1 cellular context compared by ENCODE assay signal in the genomic region with DNA sequence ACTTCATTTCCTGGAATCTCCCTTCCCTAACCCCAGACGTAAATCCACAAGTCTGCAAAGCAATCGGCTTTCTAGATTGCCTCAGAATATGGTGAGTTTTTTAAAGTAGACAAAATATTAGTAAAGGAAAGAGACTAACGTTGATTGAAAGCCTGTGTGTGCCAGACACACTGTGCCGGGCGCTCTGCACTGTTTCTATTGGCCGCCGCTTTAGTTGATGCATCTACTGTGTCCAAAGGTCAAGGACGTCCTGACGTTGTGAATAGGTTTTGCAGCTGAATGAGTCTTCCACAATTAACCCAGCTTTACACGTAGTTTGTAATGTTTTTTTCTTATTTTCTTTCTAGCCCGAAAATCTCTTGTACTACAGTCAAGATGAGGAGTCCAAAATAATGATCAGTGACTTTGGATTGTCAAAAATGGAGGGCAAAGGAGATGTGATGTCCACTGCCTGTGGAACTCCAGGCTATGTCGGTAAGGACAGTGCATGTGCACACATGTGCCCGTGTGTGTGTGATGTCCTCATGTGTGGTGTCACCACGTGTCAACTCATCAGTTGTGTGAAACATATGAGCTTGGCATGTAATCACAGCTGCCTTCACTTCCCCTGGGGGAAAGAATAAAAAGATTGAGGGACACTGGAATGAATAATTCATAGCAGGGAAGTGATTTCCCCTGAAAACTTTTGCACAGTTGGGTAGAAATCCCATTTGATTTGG.
TF ChIP-seq lines count a peak whose summit lies in the region.

No MANE protein-coding gene starts in this region.

TF ChIP-seq in IMR-90, 13 proteins besides CTCF, POLR2A, EP300 and RAD21:
- no peak for TF ChIP-seq SMC3 (IDR thresholded peaks at IDR 0.05; ENCODE audit: low read depth, low read length)
- TF ChIP-seq CHD1 (IDR thresholded peaks at IDR 0.05; ENCODE audit: low read depth, low read length) = no peak
- no peak for TF ChIP-seq MXI1 (IDR thresholded peaks at IDR 0.05; ENCODE audit: borderline replicate concordance, low read depth, low read length)
- no peak for TF ChIP-seq RCOR1 (IDR thresholded peaks at IDR 0.05; ENCODE audit: insufficient replicate concordance, low read length)
- TF ChIP-seq BHLHE40 (IDR thresholded peaks at IDR 0.05; ENCODE audit: low read depth, low read length) = no peak
- TF ChIP-seq RFX5 (IDR thresholded peaks at IDR 0.05; ENCODE audit: low read depth, low read length) = no peak
- no peak for TF ChIP-seq CEBPB (IDR thresholded peaks at IDR 0.05; ENCODE audit: low read depth, low read length)
- no peak for TF ChIP-seq FOS (IDR thresholded peaks at IDR 0.05; ENCODE audit: low read depth, low read length)
- TF ChIP-seq, protein P1, sequence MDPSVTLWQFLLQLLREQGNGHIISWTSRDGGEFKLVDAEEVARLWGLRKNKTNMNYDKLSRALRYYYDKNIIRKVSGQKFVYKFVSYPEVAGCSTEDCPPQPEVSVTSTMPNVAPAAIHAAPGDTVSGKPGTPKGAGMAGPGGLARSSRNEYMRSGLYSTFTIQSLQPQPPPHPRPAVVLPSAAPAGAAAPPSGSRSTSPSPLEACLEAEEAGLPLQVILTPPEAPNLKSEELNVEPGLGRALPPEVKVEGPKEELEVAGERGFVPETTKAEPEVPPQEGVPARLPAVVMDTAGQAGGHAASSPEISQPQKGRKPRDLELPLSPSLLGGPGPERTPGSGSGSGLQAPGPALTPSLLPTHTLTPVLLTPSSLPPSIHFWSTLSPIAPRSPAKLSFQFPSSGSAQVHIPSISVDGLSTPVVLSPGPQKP (IDR thresholded peaks at IDR 0.05; ENCODE audit: borderline replicate concordance, low read depth, low read length) = no peak
- no peak for TF ChIP-seq MAZ (IDR thresholded peaks at IDR 0.05; ENCODE audit: borderline replicate concordance, low read depth, low read length)
- TF ChIP-seq MAFK (IDR thresholded peaks at IDR 0.05; ENCODE audit: low read depth, low read length) = no peak
- no peak for TF ChIP-seq NFE2L2 (IDR thresholded peaks at IDR 0.05; ENCODE audit: low read depth, low read length)
- TF ChIP-seq, protein P2, sequence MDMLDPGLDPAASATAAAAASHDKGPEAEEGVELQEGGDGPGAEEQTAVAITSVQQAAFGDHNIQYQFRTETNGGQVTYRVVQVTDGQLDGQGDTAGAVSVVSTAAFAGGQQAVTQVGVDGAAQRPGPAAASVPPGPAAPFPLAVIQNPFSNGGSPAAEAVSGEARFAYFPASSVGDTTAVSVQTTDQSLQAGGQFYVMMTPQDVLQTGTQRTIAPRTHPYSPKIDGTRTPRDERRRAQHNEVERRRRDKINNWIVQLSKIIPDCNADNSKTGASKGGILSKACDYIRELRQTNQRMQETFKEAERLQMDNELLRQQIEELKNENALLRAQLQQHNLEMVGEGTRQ (IDR thresholded peaks at IDR 0.05; ENCODE audit: low read depth, low read length) = no peak
